ENCODE assay signal across 8 cellular contexts in genomic region chr7:151340794-151341356, GRCh38.
DNase-seq lines count a peak whose midpoint lies in the region; ATAC-seq lines count a peak whose summit lies in the region.

No MANE protein-coding gene starts in this region.

- peak overlapping the region; percentile 97 for H3K4me3 ChIP-seq in adipocyte (ENCODE audit: low read length)
- H3K4me3 ChIP-seq in iPS-20b (ENCODE audit: low read length), result peak overlapping the region; percentile 69
- peak overlapping the region; percentile 48 to 72 for H3K4me3 ChIP-seq in stomach smooth muscle (ENCODE audit: low read length in 2 of 2)

- H3K4me1 ChIP-seq in adipocyte (ENCODE audit: control insufficient read depth, insufficient read depth, low read length), result peaks cover 14% of the 10 kb centered on the region
- peaks cover 3% of the 10 kb centered on the region; the same call in 1 of the 2 replicates for H3K4me1 ChIP-seq in iPS-20b (ENCODE audit: insufficient read depth, low read length)
- peaks cover 13% of the 10 kb centered on the region for H3K4me1 ChIP-seq in stomach smooth muscle (ENCODE audit: control insufficient read depth, insufficient read depth, low read length)

- ATAC-seq in GM18873 (IDR thresholded peaks at IDR 0.05; ENCODE audit: low FRiP score, unreplicated experiment), result no peak

- H3K27ac ChIP-seq in iPS-20b (ENCODE audit: low read length), result no peak overlapping the region
- H3K27ac ChIP-seq in stomach smooth muscle (ENCODE audit: low read length), result peak overlapping the region; percentile 46

- no peak overlapping the region for H3K9ac ChIP-seq in adipocyte (ENCODE audit: low read length)
- peak overlapping the region; percentile 45; the same call in 1 of the 2 replicates for H3K9ac ChIP-seq in iPS-20b (ENCODE audit: low read depth, low read length)
- H3K9ac ChIP-seq in stomach smooth muscle (ENCODE audit: low read length in 2 of 2), result no peak overlapping the region

- no peaks in the 10 kb centered on the region for H3K9me3 ChIP-seq in adipocyte (ENCODE audit: control insufficient read depth, low read length)
- H3K9me3 ChIP-seq in iPS-20b (ENCODE audit: insufficient read depth, low read depth, low read length), result no peaks in the 10 kb centered on the region
- H3K9me3 ChIP-seq in stomach smooth muscle (ENCODE audit: control insufficient read depth in 2 of 2, low read length in 2 of 2), result no peaks in the 10 kb centered on the region

- DNase-seq in NCI-H748 (lab: John Stamatoyannopoulos, UW; ENCODE audit: unreplicated experiment) (peak; percentile 39), NCI-H748 treated with DMSO at 0.1 percent for 48 hours (lab: John Stamatoyannopoulos, UW) (no peak), adipocyte (ENCODE audit: low read depth) (no peak), SW 1271 (lab: John Stamatoyannopoulos, UW) (no peak), NCI-H345 (lab: John Stamatoyannopoulos, UW) (no peak)

- H3K27me3 ChIP-seq in adipocyte (replicated peaks; ENCODE audit: control insufficient read depth, insufficient read depth, low read length) (no peaks in the 10 kb centered on the region), iPS-20b (ENCODE audit: insufficient read depth, low read length) (no peaks in the 10 kb centered on the region), stomach smooth muscle (ENCODE audit: control insufficient read depth in 1 of 2, insufficient read depth in 2 of 2, low read length in 2 of 2) (no peaks in the 10 kb centered on the region)

- H3K36me3 ChIP-seq in adipocyte (ENCODE audit: control insufficient read depth, insufficient read depth, low read length, severe bottlenecking) (peaks cover 9% of the 10 kb centered on the region), iPS-20b (ENCODE audit: insufficient read depth, low read depth, low read length) (peaks cover 8% of the 10 kb centered on the region), stomach smooth muscle (ENCODE audit: control insufficient read depth in 2 of 2, insufficient read depth in 2 of 2, low read length in 2 of 2) (peaks cover 4 to 6% of the 10 kb centered on the region in 2 donors)
